Comparison of ENCODE assay signal across 15 cellular contexts in genomic region chr13:80039000-80039399, GRCh38.
DNase-seq lines count a peak whose midpoint lies in the region; ATAC-seq, FAIRE-seq and TF ChIP-seq lines count a peak whose summit lies in the region.
"Had no signal": no experiment of that assay in that cellular context is flagged by ENCODE, and none has a peak within 500 bp of the region (broad histone marks: within the 10 kb centered on the region; RNA-seq: fewer than 3 reads in every experiment).

No MANE protein-coding gene starts in this region.

- TF ChIP-seq EP300 in GM12878 (IDR thresholded peaks at IDR 0.05; ENCODE audit: borderline replicate concordance in 1 of 2, control insufficient read depth in 1 of 2, low read depth in 2 of 2, low read length in 2 of 2), result peak in 1 of 2 experiments; percentile 45; a peak in 1 of 4 replicates

- SMC1A ChIA-PET in GM12878 (lab: Charles Lee; ENCODE audit: uncharacterized antibody, unreplicated experiment), result interaction anchor here (1.0 to 7.5 kb wide), 7 partner anchors 10 to 297 kb away, joined by 3 to 70 read pairs (median 3); no protein-coding TSS in a partner anchor

- DNase-seq in GM12878 (ENCODE audit: low read depth, low spot score) (no peak), GM10266 (ENCODE audit: extremely low spot score) (no peak), immature natural killer cell (no peak), GM13976 (ENCODE audit: low spot score) (no peak)
- no peak for DNase-seq in activated CD8-positive, alpha-beta T cell treated with anti-CD3 and anti-CD28 coated beads, Interleukin-2, amount 10 ng/mL, durations not matched to agents 7 days and 5 days
- DNase-seq: activated naive CD4-positive, alpha-beta T cell treated with anti-CD3 and anti-CD28 coated beads, Interleukin-2, amount 10 ng/mL, durations not matched to agents 7 days and 5 days; CD8-positive, alpha-beta memory T cell; foreskin keratinocyte; NCI-H526 treated with DMSO at 0.1 percent for 48 hours; occipital lobe; stimulated activated naive CD8-positive, alpha-beta T cell treated with anti-CD3 and anti-CD28 coated beads, Interleukin-15, Interleukin-2, amounts not matched to agents 100 U/mL and 50 U/mL, for 24 hours had no signal

- TF ChIP-seq POLR2A in GM12878 (IDR thresholded peaks at IDR 0.05; ENCODE audit: low read depth, low read length), result no peak

- WGBS in GM12878 (ENCODE audit: insufficient coverage, insufficient replicate concordance, low lambda C conversion rate, missing lambda C conversion rate), result 0% methylated on average over 1 of the region's 1 CpG

- no peak for TF ChIP-seq RAD21 in GM12878 (IDR thresholded peaks at IDR 0.05; ENCODE audit: insufficient read depth, low read depth, low read length)

- no peak overlapping the region for H3K27ac Mint-ChIP-seq in activated CD8-positive, alpha-beta T cell treated with anti-CD3 and anti-CD28 coated beads, Interleukin-2, amount 10 ng/mL, durations not matched to agents 7 days and 5 days
- no peak overlapping the region for H3K27ac Mint-ChIP-seq in immature natural killer cell
- H3K27ac Mint-ChIP-seq: activated naive CD4-positive, alpha-beta T cell treated with anti-CD3 and anti-CD28 coated beads, Interleukin-2, amount 10 ng/mL, durations not matched to agents 7 days and 5 days had no signal

- TF ChIP-seq CTCF in GM12878 (IDR thresholded peaks at IDR 0.05 in 2 of 3, conservative IDR thresholded peaks at IDR 0.05 in 1 of 3; ENCODE audit: control insufficient read depth in 2 of 3, extremely low read depth in 1 of 3, insufficient read depth in 1 of 3, low read depth in 3 of 3, low read length in 3 of 3) (no peak), GM10266 (IDR thresholded peaks at IDR 0.05; ENCODE audit: control insufficient read depth, insufficient read depth, low read depth, missing control alignments) (no peak), GM13976 (IDR thresholded peaks at IDR 0.05; ENCODE audit: borderline replicate concordance, control extremely low read depth, extremely low read depth, insufficient read depth, missing control alignments) (no peak)

- BruUV-seq in GM12878 (replicated peaks; lab: Mats Ljungman, UMichigan), result no TSS peak

- ATAC-seq in GM18519 (IDR thresholded peaks at IDR 0.05; ENCODE audit: low FRiP score, unreplicated experiment) (peak; percentile 84), GM21528 (IDR thresholded peaks at IDR 0.05; ENCODE audit: low FRiP score, unreplicated experiment) (peak; percentile 66), HG03139 (IDR thresholded peaks at IDR 0.05; ENCODE audit: unreplicated experiment) (peak; percentile 74), GM12878 (peak; percentile 74)
- no peak for ATAC-seq in activated CD8-positive, alpha-beta T cell treated with anti-CD3 and anti-CD28 coated beads, Interleukin-2, amount 10 ng/mL, durations not matched to agents 7 days and 5 days
- ATAC-seq: foreskin keratinocyte; stimulated activated naive CD8-positive, alpha-beta T cell treated with anti-CD3 and anti-CD28 coated beads, Interleukin-15, Interleukin-2, amounts not matched to agents 100 U/mL and 50 U/mL, for 24 hours had no signal

- H3K4me1 ChIP-seq in GM12878 (ENCODE audit: control insufficient read depth, insufficient read depth, low read length), result peaks cover 8% of the 10 kb centered on the region; the same call in 1 of the 2 replicates

- H3K36me3 Mint-ChIP-seq in activated CD8-positive, alpha-beta T cell treated with anti-CD3 and anti-CD28 coated beads, Interleukin-2, amount 10 ng/mL, durations not matched to agents 7 days and 5 days (ENCODE audit: low read depth), result no peaks in the 10 kb centered on the region
- no peaks in the 10 kb centered on the region for H3K36me3 Mint-ChIP-seq in immature natural killer cell
- H3K36me3 Mint-ChIP-seq: activated naive CD4-positive, alpha-beta T cell treated with anti-CD3 and anti-CD28 coated beads, Interleukin-2, amount 10 ng/mL, durations not matched to agents 7 days and 5 days; CD8-positive, alpha-beta memory T cell had no signal

- H2AFZ ChIP-seq in GM12878 (ENCODE audit: control insufficient read depth, low read depth, low read length), result no peak overlapping the region

- intact Hi-C loops in GM12878 (cut with micrococcal nuclease; ENCODE audit: unreplicated experiment), result loop anchor here (5.0 to 10.0 kb wide), 2 partner anchors 208 to 406 kb away; no protein-coding TSS in a partner anchor

- H3K4me1 Mint-ChIP-seq in activated CD8-positive, alpha-beta T cell treated with anti-CD3 and anti-CD28 coated beads, Interleukin-2, amount 10 ng/mL, durations not matched to agents 7 days and 5 days (ENCODE audit: low read depth), result no peaks in the 10 kb centered on the region
- no peaks in the 10 kb centered on the region for H3K4me1 Mint-ChIP-seq in immature natural killer cell
- H3K4me1 Mint-ChIP-seq: activated naive CD4-positive, alpha-beta T cell treated with anti-CD3 and anti-CD28 coated beads, Interleukin-2, amount 10 ng/mL, durations not matched to agents 7 days and 5 days; CD8-positive, alpha-beta memory T cell had no signal

- H3K27me3 ChIP-seq in GM12878 (replicated peaks in 1 of 2; ENCODE audit: control insufficient read depth in 2 of 2, insufficient read depth in 2 of 2, low read length in 1 of 2), result no peaks in the 10 kb centered on the region
- H3K27me3 ChIP-seq: foreskin keratinocyte had no signal

- H3K27ac ChIP-seq in GM12878 (ENCODE audit: control insufficient read depth, insufficient read depth), result no peak overlapping the region
- H3K27ac ChIP-seq: foreskin keratinocyte had no signal

- CTCF ChIA-PET in GM12878 (lab: Yijun Ruan, JAX), result no interaction called here
- CTCF ChIA-PET in activated CD8-positive, alpha-beta T cell treated with anti-CD3 and anti-CD28 coated beads, Interleukin-2, amount 10 ng/mL, durations not matched to agents 7 days and 5 days (lab: Charles Lee), result no interaction called here

- H3K4me3 Mint-ChIP-seq in activated CD8-positive, alpha-beta T cell treated with anti-CD3 and anti-CD28 coated beads, Interleukin-2, amount 10 ng/mL, durations not matched to agents 7 days and 5 days, result no peak overlapping the region
- H3K4me3 Mint-ChIP-seq in immature natural killer cell, result no peak overlapping the region
- H3K4me3 Mint-ChIP-seq: activated naive CD4-positive, alpha-beta T cell treated with anti-CD3 and anti-CD28 coated beads, Interleukin-2, amount 10 ng/mL, durations not matched to agents 7 days and 5 days; CD8-positive, alpha-beta memory T cell had no signal

- in situ Hi-C loops in GM12878 (cut with MboI), result no loop called here
- in situ Hi-C loops in GM13976 (cut with MboI; ENCODE audit: low sequenced_read_pairs, unreplicated experiment), result no loop called here

- RAD21 ChIA-PET in GM12878 (lab: Charles Lee; ENCODE audit: unreplicated experiment), result interaction anchor here (5.9 kb wide), 1 partner anchor 10 kb away, joined by 49 read pairs; no protein-coding TSS in a partner anchor

- H3K9ac ChIP-seq in GM12878 (ENCODE audit: control insufficient read depth, insufficient read depth, low read length), result no peak overlapping the region

- no peaks in the 10 kb centered on the region for H4K20me1 ChIP-seq in GM12878 (ENCODE audit: control insufficient read depth, insufficient read depth)

- no peak for FAIRE-seq in GM12878 (lab: Jason Lieb, UNC)
- FAIRE-seq: colon had no signal

- POLR2A ChIA-PET in GM12878 (lab: Charles Lee), result interaction anchor here (1.3 to 1.6 kb wide), 2 partner anchors 9 to 198 kb away, joined by 3 to 5 read pairs; no protein-coding TSS in a partner anchor
- POLR2A ChIA-PET in activated CD8-positive, alpha-beta T cell treated with anti-CD3 and anti-CD28 coated beads, Interleukin-2, amount 10 ng/mL, durations not matched to agents 7 days and 5 days (lab: Charles Lee), result interaction anchor here (0.5 kb wide), 1 partner anchor 27 kb away, joined by 3 read pairs; no protein-coding TSS in a partner anchor

- H3K79me2 ChIP-seq in GM12878 (ENCODE audit: control insufficient read depth, insufficient read depth, low read length), result no peaks in the 10 kb centered on the region

- no peaks in the 10 kb centered on the region for H3K27me3 Mint-ChIP-seq in activated CD8-positive, alpha-beta T cell treated with anti-CD3 and anti-CD28 coated beads, Interleukin-2, amount 10 ng/mL, durations not matched to agents 7 days and 5 days (ENCODE audit: low read depth)
- peaks cover 0 to 8% (median 2%) of the 10 kb centered on the region in 3 donors for H3K27me3 Mint-ChIP-seq in immature natural killer cell (ENCODE audit: low read depth in 3 of 3)
- H3K27me3 Mint-ChIP-seq: activated naive CD4-positive, alpha-beta T cell treated with anti-CD3 and anti-CD28 coated beads, Interleukin-2, amount 10 ng/mL, durations not matched to agents 7 days and 5 days; CD8-positive, alpha-beta memory T cell had no signal

- H3K9me3 ChIP-seq in GM12878 (replicated peaks; ENCODE audit: control insufficient read depth, insufficient read depth, low read length), result no peaks in the 10 kb centered on the region

- H3K4me3 ChIP-seq in GM12878, result no peak overlapping the region

- no peaks in the 10 kb centered on the region for H3K36me3 ChIP-seq in GM12878 (ENCODE audit: control insufficient read depth in 2 of 2, insufficient read depth in 2 of 2, low read length in 1 of 2)

- no peaks in the 10 kb centered on the region for H3K9me3 Mint-ChIP-seq in activated CD8-positive, alpha-beta T cell treated with anti-CD3 and anti-CD28 coated beads, Interleukin-2, amount 10 ng/mL, durations not matched to agents 7 days and 5 days (ENCODE audit: insufficient read depth)
- H3K9me3 Mint-ChIP-seq in immature natural killer cell, result no peaks in the 10 kb centered on the region
- H3K9me3 Mint-ChIP-seq: activated naive CD4-positive, alpha-beta T cell treated with anti-CD3 and anti-CD28 coated beads, Interleukin-2, amount 10 ng/mL, durations not matched to agents 7 days and 5 days had no signal

- H3K4me2 ChIP-seq in GM12878 (ENCODE audit: control insufficient read depth, insufficient read depth), result no peak overlapping the region

TF ChIP-seq in GM12878, 131 proteins besides CTCF, POLR2A, EP300 and RAD21 (continues in another document):
- peak; percentile 68; the same call in 1 of the 2 replicates for TF ChIP-seq IRF4 (IDR thresholded peaks at IDR 0.05; ENCODE audit: low read depth, low read length)
- TF ChIP-seq MXI1 (IDR thresholded peaks at IDR 0.05; ENCODE audit: low read depth, low read length), result no peak
- peak; percentile 59 for TF ChIP-seq JUNB (IDR thresholded peaks at IDR 0.05)
- no peak for TF ChIP-seq ZNF24 (IDR thresholded peaks at IDR 0.05)
- TF ChIP-seq ZNF384 (IDR thresholded peaks at IDR 0.05; ENCODE audit: borderline replicate concordance, low read depth, low read length), result no peak
- TF ChIP-seq ASH2L (IDR thresholded peaks at IDR 0.05; ENCODE audit: borderline replicate concordance, low read depth), result no peak
- no peak for TF ChIP-seq PKNOX1 (IDR thresholded peaks at IDR 0.05)
